ENCODE assay signal across 2 cellular contexts in the genomic region with DNA sequence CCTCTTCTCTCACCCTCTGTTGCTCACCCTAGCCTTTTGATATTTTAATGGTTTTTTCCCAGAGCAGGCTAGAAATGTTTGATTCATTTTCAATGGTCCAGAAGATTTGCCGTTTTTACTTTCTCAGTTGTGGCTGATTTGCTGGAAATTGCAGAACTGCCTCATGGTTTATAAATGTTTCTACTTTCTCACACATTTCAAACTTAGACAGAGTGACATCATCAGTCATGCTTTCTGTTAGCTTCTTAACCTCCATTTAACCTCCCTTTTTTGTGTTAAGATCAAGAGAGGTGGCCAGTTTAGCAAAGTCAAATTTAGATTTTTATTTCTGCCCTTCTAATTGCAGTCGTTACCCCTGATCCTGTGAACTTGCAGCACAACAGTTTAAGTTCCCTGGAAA.
TF ChIP-seq lines count a peak whose summit lies in the region.

No MANE protein-coding gene starts in this region.

TF ChIP-seq in GM23338, 12 proteins besides CTCF, POLR2A, EP300 and RAD21 (continued from another document):
- TF ChIP-seq CREB1 (CRISPR knock-in tag; IDR thresholded peaks at IDR 0.05; ENCODE audit: low read depth) (no peak), NANOG (IDR thresholded peaks at IDR 0.05; ENCODE audit: borderline replicate concordance) (no peak), EZH2phosphoT487 (IDR thresholded peaks at IDR 0.05; ENCODE audit: unreplicated experiment) (no peak)
TF ChIP-seq in GM23338: peak in this region for 0.

TF ChIP-seq in WTC11, 78 proteins besides CTCF, POLR2A, EP300 and RAD21 (continued from another document):
- TF ChIP-seq, protein P1, sequence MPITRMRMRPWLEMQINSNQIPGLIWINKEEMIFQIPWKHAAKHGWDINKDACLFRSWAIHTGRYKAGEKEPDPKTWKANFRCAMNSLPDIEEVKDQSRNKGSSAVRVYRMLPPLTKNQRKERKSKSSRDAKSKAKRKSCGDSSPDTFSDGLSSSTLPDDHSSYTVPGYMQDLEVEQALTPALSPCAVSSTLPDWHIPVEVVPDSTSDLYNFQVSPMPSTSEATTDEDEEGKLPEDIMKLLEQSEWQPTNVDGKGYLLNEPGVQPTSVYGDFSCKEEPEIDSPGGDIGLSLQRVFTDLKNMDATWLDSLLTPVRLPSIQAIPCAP (CRISPR knock-in tag; IDR thresholded peaks at IDR 0.05) = no peak
- TF ChIP-seq, protein P2, sequence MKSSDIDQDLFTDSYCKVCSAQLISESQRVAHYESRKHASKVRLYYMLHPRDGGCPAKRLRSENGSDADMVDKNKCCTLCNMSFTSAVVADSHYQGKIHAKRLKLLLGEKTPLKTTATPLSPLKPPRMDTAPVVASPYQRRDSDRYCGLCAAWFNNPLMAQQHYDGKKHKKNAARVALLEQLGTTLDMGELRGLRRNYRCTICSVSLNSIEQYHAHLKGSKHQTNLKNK (CRISPR knock-in tag; IDR thresholded peaks at IDR 0.05) = no peak
- TF ChIP-seq ZNF263 (CRISPR knock-in tag; IDR thresholded peaks at IDR 0.05; ENCODE audit: low read depth) = no peak
